Comparison of ENCODE assay signal across 20 cellular contexts in the genomic region with DNA sequence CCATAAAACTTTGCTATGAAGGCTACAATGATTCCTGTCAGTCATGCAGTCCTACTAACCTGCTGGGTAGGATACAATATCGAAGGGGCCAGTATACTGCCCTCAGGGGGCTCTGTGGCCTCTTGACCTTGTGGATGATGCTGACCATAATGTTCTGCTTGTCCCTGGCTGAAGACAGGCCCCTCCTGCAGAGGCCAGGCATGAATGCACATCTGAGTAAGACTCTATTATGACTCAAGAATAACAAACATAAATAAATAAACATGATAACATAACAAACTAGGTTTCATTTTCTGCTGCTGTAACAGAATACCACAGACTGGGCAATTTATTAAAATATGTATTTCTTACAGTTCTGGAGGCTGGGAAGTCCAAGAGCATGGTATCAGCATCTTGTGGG. TPM values are rescaled to one million over a fixed set of nuclear protein-coding genes. Genes with fewer than 3 reads are reported as not detected.
"Had no signal": no experiment of that assay in that cellular context is flagged by ENCODE, and none has a peak within 500 bp of the region (broad histone marks: within the 10 kb centered on the region; RNA-seq: fewer than 3 reads in every experiment).

No MANE protein-coding gene starts in this region.

- H3K4me1 ChIP-seq: gastrocnemius medialis, suprapubic skin, thyroid gland had no signal

- ATAC-seq: gastrocnemius medialis; heart right ventricle; left lobe of liver; naive thymus-derived CD8-positive, alpha-beta T cell; right cardiac atrium; stimulated activated naive CD8-positive, alpha-beta T cell treated with anti-CD3 and anti-CD28 coated beads, Interleukin-15, Interleukin-2, amounts not matched to agents 100 U/mL and 50 U/mL, for 24 hours had no signal

- H3K27ac Mint-ChIP-seq: naive thymus-derived CD8-positive, alpha-beta T cell; type B pancreatic cell had no signal

- DNase-seq: colonic mucosa; effector CD4-positive, alpha-beta T cell; gastrocnemius medialis; heart right ventricle; islet precursor cell; mammary epithelial cell; naive thymus-derived CD8-positive, alpha-beta T cell; nucleus accumbens; ovary; right cardiac atrium; small intestine; stimulated activated CD4-positive, alpha-beta T cell treated with anti-CD3 and anti-CD28 coated beads, Interleukin-2, amount 100 ng/mL, for 48 hours; stimulated activated naive CD8-positive, alpha-beta T cell treated with anti-CD3 and anti-CD28 coated beads, Interleukin-15, Interleukin-2, amounts not matched to agents 100 U/mL and 50 U/mL, for 24 hours; thyroid gland had no signal

- H3K27me3 ChIP-seq: colonic mucosa, gastrocnemius medialis, heart right ventricle, ovary, suprapubic skin, thyroid gland had no signal

- H3K36me3 Mint-ChIP-seq: type B pancreatic cell had no signal

- H3K36me3 ChIP-seq: colonic mucosa, gastrocnemius medialis, heart right ventricle, ovary, suprapubic skin, thyroid gland had no signal

- H3K27ac ChIP-seq: colonic mucosa, gastrocnemius medialis, ovary, suprapubic skin, thyroid gland had no signal

- H3K4me3 Mint-ChIP-seq: naive thymus-derived CD8-positive, alpha-beta T cell; type B pancreatic cell had no signal

- H3K4me3 ChIP-seq: colonic mucosa, gastrocnemius medialis, heart right ventricle, ovary, suprapubic skin, thyroid gland had no signal

- H3K9me3 ChIP-seq: colonic mucosa, gastrocnemius medialis, ovary, suprapubic skin, thyroid gland had no signal

- H3K27me3 Mint-ChIP-seq: naive thymus-derived CD8-positive, alpha-beta T cell had no signal

RNA-seq across cellular contexts. Expression of a gene that starts 44.0 kb away (rescaled TPM):
- total RNA-seq: dermis microvascular lymphatic vessel endothelial cell, gastrocnemius medialis, mononuclear cell, posterior vena cava had no signal
